ENCODE assay signal across 17 cellular contexts in the genomic region with DNA sequence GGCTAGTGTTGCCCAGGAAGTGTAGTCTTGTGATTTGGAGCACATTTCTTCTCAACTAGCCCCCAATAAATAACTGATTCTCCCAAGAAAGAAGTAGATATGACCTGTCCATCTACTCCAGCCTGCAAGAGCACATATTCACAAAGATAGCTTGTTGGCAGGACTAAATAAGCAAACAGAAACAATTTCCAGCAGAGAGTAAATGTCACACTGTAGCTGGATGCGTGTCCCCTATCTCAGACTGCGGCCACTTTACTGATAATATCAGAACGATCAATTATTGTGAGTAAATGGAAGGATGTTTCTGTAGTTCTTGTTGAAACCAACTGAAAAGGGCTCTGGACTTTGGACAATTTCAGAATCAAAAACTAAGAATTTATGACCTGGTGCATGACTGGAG.
DNase-seq lines count a peak whose midpoint lies in the region; ATAC-seq, FAIRE-seq and TF ChIP-seq lines count a peak whose summit lies in the region.
"Had no signal": no experiment of that assay in that cellular context is flagged by ENCODE, and none has a peak within 500 bp of the region (broad histone marks: within the 10 kb centered on the region; RNA-seq: fewer than 3 reads in every experiment).

No MANE protein-coding gene starts in this region.

- H3K4me1 Mint-ChIP-seq in nephron progenitor cell: peaks cover 8% of the 10 kb centered on the region
- no peaks in the 10 kb centered on the region for H3K4me1 Mint-ChIP-seq in stimulated activated naive B cell treated with anti-CD40 and anti-IgM and Interleukin-4, amounts not matched to agents 10 μg/mL and 1 μg/mL and 100 μg/mL, for 72 hours
- H3K4me1 Mint-ChIP-seq: B cell had no signal

- no peaks in the 10 kb centered on the region for H3K9me3 ChIP-seq in right lobe of liver
- no peaks in the 10 kb centered on the region for H3K9me3 ChIP-seq in HepG2 (ENCODE audit: low read length)
- no peaks in the 10 kb centered on the region for H3K9me3 ChIP-seq in hepatocyte (ENCODE audit: low read depth)
- H3K9me3 ChIP-seq: Caco-2 had no signal

- H2AFZ ChIP-seq in HepG2 (ENCODE audit: low read length): no peak overlapping the region
- H2AFZ ChIP-seq in hepatocyte: no peak overlapping the region

- WGBS in right lobe of liver (ENCODE audit: insufficient coverage, low coverage, low lambda C conversion rate, missing lambda C conversion rate): 38% methylated on average over 3 of the region's 3 CpGs
- WGBS in HepG2 (ENCODE audit: low lambda C conversion rate): 95% methylated on average over 3 of the region's 3 CpGs
- 85% methylated on average over 3 of the region's 3 CpGs for WGBS in hepatocyte (ENCODE audit: low lambda C conversion rate, missing lambda C conversion rate)

- H4K20me1 ChIP-seq in HepG2 (ENCODE audit: insufficient read depth, low read length): no peaks in the 10 kb centered on the region
- H4K20me1 ChIP-seq in hepatocyte (ENCODE audit: insufficient read depth, poor library complexity, severe bottlenecking): no peaks in the 10 kb centered on the region

- H3K27me3 ChIP-seq in right lobe of liver (no peaks in the 10 kb centered on the region), HepG2 (ENCODE audit: control insufficient read depth in 1 of 2, insufficient read depth in 2 of 2, low read length in 2 of 2) (no peaks in the 10 kb centered on the region; a peak in 1 of 5 replicates), hepatocyte (no peaks in the 10 kb centered on the region)

- H3K9ac ChIP-seq in HepG2 (ENCODE audit: insufficient read depth, low read depth, low read length): no peak overlapping the region

- H3K9me3 Mint-ChIP-seq in nephron progenitor cell: peaks cover 8% of the 10 kb centered on the region
- peaks cover 0 to 1% of the 10 kb centered on the region in 2 donors for H3K9me3 Mint-ChIP-seq in stimulated activated naive B cell treated with anti-CD40 and anti-IgM and Interleukin-4, amounts not matched to agents 10 μg/mL and 1 μg/mL and 100 μg/mL, for 72 hours
- H3K9me3 Mint-ChIP-seq: CD4-positive, alpha-beta T cell; H9 had no signal

- FAIRE-seq in HepG2 (lab: Jason Lieb, UNC): no peak
- FAIRE-seq: D721Med, GM19239, H1 had no signal

- ATAC-seq in right lobe of liver (peak in 3 of 4 donors; percentile 32 to 82 (median 42)), HepG2 (no peak)
- ATAC-seq in stimulated activated naive B cell treated with anti-CD40 and anti-IgM and Interleukin-4, amounts not matched to agents 10 μg/mL and 1 μg/mL and 100 μg/mL, for 72 hours (replicated peaks): no peak

- TF ChIP-seq CTCF in right lobe of liver (IDR thresholded peaks at IDR 0.05) (no peak), HepG2 (CRISPR knock-in tag; IDR thresholded peaks at IDR 0.05) (no peak), hepatocyte (IDR thresholded peaks at IDR 0.05; ENCODE audit: poor library complexity) (no peak), nephron progenitor cell (IDR thresholded peaks at IDR 0.05) (no peak)

- TF ChIP-seq RAD21 in HepG2 (CRISPR knock-in tag; IDR thresholded peaks at IDR 0.05): no peak

- H3K27me3 Mint-ChIP-seq in nephron progenitor cell (ENCODE audit: low read depth, poor library complexity): peaks cover 3% of the 10 kb centered on the region
- H3K27me3 Mint-ChIP-seq in stimulated activated naive B cell treated with anti-CD40 and anti-IgM and Interleukin-4, amounts not matched to agents 10 μg/mL and 1 μg/mL and 100 μg/mL, for 72 hours: no peaks in the 10 kb centered on the region
- H3K27me3 Mint-ChIP-seq: B cell; CD4-positive, alpha-beta T cell had no signal

- H3K27ac ChIP-seq in right lobe of liver: no peak overlapping the region
- no peak overlapping the region for H3K27ac ChIP-seq in HepG2 (ENCODE audit: extremely low read length, insufficient read depth, low read length)
- peak overlapping the region; percentile 48 for H3K27ac ChIP-seq in hepatocyte

- no peak for TF ChIP-seq EP300 in HepG2 (IDR thresholded peaks at IDR 0.05; ENCODE audit: low read depth in 2 of 2, low read length in 2 of 2)
- TF ChIP-seq EP300 in HepG2 (CRISPR knock-in tag; IDR thresholded peaks at IDR 0.05; ENCODE audit: borderline replicate concordance): no peak

- H3K79me2 ChIP-seq in HepG2 (ENCODE audit: insufficient read depth, low read length) (no peaks in the 10 kb centered on the region), hepatocyte (peaks cover 2% of the 10 kb centered on the region)

- H3K4me3 Mint-ChIP-seq in nephron progenitor cell: no peak overlapping the region
- H3K4me3 Mint-ChIP-seq in stimulated activated naive B cell treated with anti-CD40 and anti-IgM and Interleukin-4, amounts not matched to agents 10 μg/mL and 1 μg/mL and 100 μg/mL, for 72 hours: no peak overlapping the region
- H3K4me3 Mint-ChIP-seq: B cell; CD4-positive, alpha-beta T cell; H9 had no signal

- H3K9me2 ChIP-seq in hepatocyte (replicated peaks; ENCODE audit: insufficient read depth): no peaks in the 10 kb centered on the region

- TF ChIP-seq POLR2A in right lobe of liver (IDR thresholded peaks at IDR 0.05) (no peak), HepG2 (IDR thresholded peaks at IDR 0.05; ENCODE audit: insufficient read depth in 1 of 2, low read depth in 2 of 2, low read length in 2 of 2) (no peak)

- H3K27ac Mint-ChIP-seq in nephron progenitor cell: peak overlapping the region; percentile 34
- H3K27ac Mint-ChIP-seq in stimulated activated naive B cell treated with anti-CD40 and anti-IgM and Interleukin-4, amounts not matched to agents 10 μg/mL and 1 μg/mL and 100 μg/mL, for 72 hours: no peak overlapping the region
- H3K27ac Mint-ChIP-seq: B cell; CD4-positive, alpha-beta T cell had no signal

- H3K36me3 ChIP-seq in right lobe of liver (no peaks in the 10 kb centered on the region), HepG2 (replicated peaks in 1 of 2; ENCODE audit: control insufficient read depth in 1 of 2, insufficient read depth in 2 of 2, low read length in 2 of 2) (no peaks in the 10 kb centered on the region; a peak in 1 of 5 replicates), hepatocyte (replicated peaks; ENCODE audit: insufficient read depth, low read depth) (no peaks in the 10 kb centered on the region)

- no TSS peak for BruUV-seq in HepG2 (replicated peaks; lab: Mats Ljungman, UMichigan)

- POLR2A ChIA-PET in HepG2 (lab: Yijun Ruan, JAX): interaction anchor here (1.8 kb wide), 1 partner anchor 10 kb away, joined by 3 read pairs; no protein-coding TSS in a partner anchor

- H3K4me3 ChIP-seq in right lobe of liver: no peak overlapping the region
- H3K4me3 ChIP-seq in HepG2 (replicated peaks in 1 of 3; ENCODE audit: insufficient read depth in 1 of 3, low read depth in 2 of 3, low read length in 3 of 3): no peak overlapping the region
- H3K4me3 ChIP-seq in hepatocyte: no peak overlapping the region

- DNase-seq in right lobe of liver: no peak
- no peak for DNase-seq in HepG2 (ENCODE audit: low spot score)
- DNase-seq in hepatocyte (ENCODE audit: low spot score): no peak
- DNase-seq in nephron progenitor cell: no peak
- DNase-seq in stimulated activated naive B cell treated with anti-CD40 and anti-IgM and Interleukin-4, amounts not matched to agents 10 μg/mL and 1 μg/mL and 100 μg/mL, for 72 hours: no peak
- no peak for DNase-seq in AG08395 (ENCODE audit: low spot score)
- no peak for DNase-seq in DMS53 treated with DMSO at 0.1 percent for 48 hours (lab: John Stamatoyannopoulos, UW; ENCODE audit: unreplicated experiment)
- DNase-seq: 8988T; Caco-2; CD4-positive, alpha-beta T cell; DMS79; GDM1; H9 had no signal

- CTCF ChIA-PET in HepG2 (lab: Yijun Ruan, JAX; ENCODE audit: low intra/inter-chr PET ratio, low total read pairs): no interaction called here

- H3K4me2 ChIP-seq in HepG2 (ENCODE audit: low read depth, low read length): no peak overlapping the region
- no peak overlapping the region for H3K4me2 ChIP-seq in hepatocyte

- H3K36me3 Mint-ChIP-seq in nephron progenitor cell (ENCODE audit: low read depth): peaks cover 4% of the 10 kb centered on the region
- H3K36me3 Mint-ChIP-seq in stimulated activated naive B cell treated with anti-CD40 and anti-IgM and Interleukin-4, amounts not matched to agents 10 μg/mL and 1 μg/mL and 100 μg/mL, for 72 hours: no peaks in the 10 kb centered on the region

- intact Hi-C loops in right lobe of liver (cut with DNase I): no loop called here
- intact Hi-C loops in HepG2 (cut with micrococcal nuclease; ENCODE audit: unreplicated experiment): no loop called here

- in situ Hi-C loops in HepG2 (cut with HindIII; ENCODE audit: extremely low pct_ligation_motif_present, low pct_unique_long_range_greater_than_20kb): no loop called here

- no peaks in the 10 kb centered on the region for H3K4me1 ChIP-seq in right lobe of liver
- H3K4me1 ChIP-seq in HepG2 (ENCODE audit: insufficient read depth, low read length): peaks cover 49% of the 10 kb centered on the region
- H3K4me1 ChIP-seq in hepatocyte (ENCODE audit: insufficient read depth): peaks cover 18% of the 10 kb centered on the region
- H3K4me1 ChIP-seq: Caco-2 had no signal

TF ChIP-seq in HepG2, 621 proteins besides CTCF, POLR2A, EP300 and RAD21 (continues in another document):
- no peak for TF ChIP-seq GTF3A (CRISPR knock-in tag; conservative IDR thresholded peaks at IDR 0.05)
- TF ChIP-seq CC2D1A (CRISPR knock-in tag; IDR thresholded peaks at IDR 0.05): no peak
- no peak for TF ChIP-seq PITX1 (CRISPR knock-in tag; IDR thresholded peaks at IDR 0.05)
- TF ChIP-seq STAG1 (CRISPR knock-in tag; IDR thresholded peaks at IDR 0.05): no peak
- TF ChIP-seq, protein P1, sequence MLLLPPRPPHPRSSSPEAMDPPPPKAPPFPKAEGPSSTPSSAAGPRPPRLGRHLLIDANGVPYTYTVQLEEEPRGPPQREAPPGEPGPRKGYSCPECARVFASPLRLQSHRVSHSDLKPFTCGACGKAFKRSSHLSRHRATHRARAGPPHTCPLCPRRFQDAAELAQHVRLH (CRISPR knock-in tag; IDR thresholded peaks at IDR 0.05; ENCODE audit: borderline replicate concordance, low read depth): no peak
- no peak for TF ChIP-seq E2F2 (CRISPR knock-in tag; IDR thresholded peaks at IDR 0.05; ENCODE audit: borderline replicate concordance)
- TF ChIP-seq YEATS4 (CRISPR knock-in tag; IDR thresholded peaks at IDR 0.05; ENCODE audit: borderline replicate concordance): no peak
- TF ChIP-seq MATR3 (CRISPR knock-in tag; IDR thresholded peaks at IDR 0.05): no peak
- TF ChIP-seq HDAC6 (IDR thresholded peaks at IDR 0.05; ENCODE audit: low read depth, low read length): no peak

Comparison
In these comparisons a context has a peak if more than half of its experiments do, and no peak if none do; other contexts are left out.
1. ATAC-seq: peak in right lobe of liver (3 of 4); none in HepG2 (single experiment) and stimulated activated naive B cell treated with anti-CD40 and anti-IgM and Interleukin-4, amounts not matched to agents 10 μg/mL and 1 μg/mL and 100 μg/mL, for 72 hours (0 of 2).